In genomic region chr7:106082087-106082854, GRCh38 we compare ENCODE assay signal across 23 cellular contexts.
"Had no signal": no experiment of that assay in that cellular context is flagged by ENCODE, and none has a peak within 500 bp of the region (broad histone marks: within the 10 kb centered on the region; RNA-seq: fewer than 3 reads in every experiment).

No MANE protein-coding gene starts in this region.

- H3K36me3 Mint-ChIP-seq: WTC11 had no signal

- H3K27me3 ChIP-seq: adrenal gland, dorsolateral prefrontal cortex, foreskin keratinocyte, spleen had no signal

- DNase-seq: activated CD4-positive, alpha-beta T cell treated with anti-CD3 and anti-CD28 coated beads for 36 hours; activated CD4-positive, alpha-beta T cell treated with anti-CD3 and anti-CD28 coated beads, Interleukin-2, amount 50 U/mL, for 4 hours; activated CD8-positive, alpha-beta memory T cell treated with anti-CD3 and anti-CD28 coated beads for 24 hours; activated CD8-positive, alpha-beta memory T cell treated with anti-CD3 and anti-CD28 coated beads, Interleukin-2, amount 50 U/mL, for 4 hours; activated T-cell treated with anti-CD3 and anti-CD28 coated beads, Interleukin-2, amount 50 U/mL, for 24 hours; adrenal gland; dorsolateral prefrontal cortex; endodermal cell; foreskin keratinocyte; immature natural killer cell; left ventricle myocardium superior; mucosa of descending colon; retina; spleen; stimulated activated CD4-positive, alpha-beta T cell treated with anti-CD3 and anti-CD28 coated beads, Interleukin-4, amount 100 ng/mL, for 24 hours; stimulated activated naive CD8-positive, alpha-beta T cell treated with anti-CD3 and anti-CD28 coated beads, Interleukin-15, Interleukin-2, amounts not matched to agents 100 U/mL and 50 U/mL, for 24 hours; T-helper 9 cell had no signal

- H3K9me3 ChIP-seq: adrenal gland, mucosa of descending colon, spleen had no signal

- H3K27me3 Mint-ChIP-seq: activated CD4-positive, alpha-beta T cell treated with anti-CD3 and anti-CD28 coated beads for 36 hours; activated naive CD8-positive, alpha-beta T cell; activated T-cell treated with anti-CD3 and anti-CD28 coated beads, Interleukin-2, amount 50 U/mL, for 24 hours; activated T-helper 17 cell treated with anti-CD3 and anti-CD28 coated beads, Interleukin-2, amount 50 U/mL, for 72 hours; central memory CD8-positive, alpha-beta T cell; progenitor cell of endocrine pancreas had no signal

- ATAC-seq: activated CD4-positive, alpha-beta T cell treated with anti-CD3 and anti-CD28 coated beads for 36 hours; activated T-helper 17 cell treated with anti-CD3 and anti-CD28 coated beads, Interleukin-2, amount 50 U/mL, for 72 hours; foreskin keratinocyte; left ventricle myocardium superior; mucosa of descending colon; stimulated activated naive CD8-positive, alpha-beta T cell treated with anti-CD3 and anti-CD28 coated beads, Interleukin-15, Interleukin-2, amounts not matched to agents 100 U/mL and 50 U/mL, for 24 hours; WTC11 had no signal

- H3K27ac ChIP-seq: adrenal gland, dorsolateral prefrontal cortex, foreskin keratinocyte, spleen had no signal

- H3K4me3 Mint-ChIP-seq: activated CD4-positive, alpha-beta T cell treated with anti-CD3 and anti-CD28 coated beads for 36 hours; activated naive CD8-positive, alpha-beta T cell; activated T-cell treated with anti-CD3 and anti-CD28 coated beads, Interleukin-2, amount 50 U/mL, for 24 hours; activated T-helper 17 cell treated with anti-CD3 and anti-CD28 coated beads, Interleukin-2, amount 50 U/mL, for 72 hours; central memory CD8-positive, alpha-beta T cell; endodermal cell; immature natural killer cell; neural crest cell; WTC11 had no signal

- H3K4me1 ChIP-seq: adrenal gland, foreskin keratinocyte had no signal

- H3K36me3 ChIP-seq: adrenal gland had no signal

- H3K27ac Mint-ChIP-seq: activated CD4-positive, alpha-beta T cell treated with anti-CD3 and anti-CD28 coated beads for 36 hours; activated naive CD8-positive, alpha-beta T cell; activated T-cell treated with anti-CD3 and anti-CD28 coated beads, Interleukin-2, amount 50 U/mL, for 24 hours; activated T-helper 17 cell treated with anti-CD3 and anti-CD28 coated beads, Interleukin-2, amount 50 U/mL, for 72 hours; endodermal cell; immature natural killer cell; progenitor cell of endocrine pancreas; WTC11 had no signal

- H3K4me3 ChIP-seq: adrenal gland, dorsolateral prefrontal cortex, mucosa of descending colon, spleen had no signal

- H3K9me3 Mint-ChIP-seq: activated T-cell treated with anti-CD3 and anti-CD28 coated beads, Interleukin-2, amount 50 U/mL, for 24 hours; activated T-helper 17 cell treated with anti-CD3 and anti-CD28 coated beads, Interleukin-2, amount 50 U/mL, for 72 hours; central memory CD8-positive, alpha-beta T cell; endodermal cell; immature natural killer cell; neural crest cell had no signal

- H3K4me1 Mint-ChIP-seq: activated T-helper 17 cell treated with anti-CD3 and anti-CD28 coated beads, Interleukin-2, amount 50 U/mL, for 72 hours; WTC11 had no signal
